19 cellular contexts compared by ENCODE assay signal in genomic region chr2:157106950-157107349, GRCh38.
DNase-seq lines count a peak whose midpoint lies in the region; ATAC-seq, FAIRE-seq and TF ChIP-seq lines count a peak whose summit lies in the region.
"Had no signal": no experiment of that assay in that cellular context is flagged by ENCODE, and none has a peak within 500 bp of the region (broad histone marks: within the 10 kb centered on the region; RNA-seq: fewer than 3 reads in every experiment).

No MANE protein-coding gene starts in this region.

- FAIRE-seq in HepG2 (lab: Jason Lieb, UNC), result no peak
- FAIRE-seq: H54 had no signal

- intact Hi-C loops in right lobe of liver (cut with DNase I), result no loop called here
- intact Hi-C loops in HepG2 (cut with micrococcal nuclease; ENCODE audit: unreplicated experiment), result no loop called here

- DNase-seq in HT-29 (ENCODE audit: low spot score) (peak; percentile 3), choroid plexus epithelial cell (ENCODE audit: low read depth) (peak; percentile 42), neural progenitor cell (ENCODE audit: low spot score) (no peak), right lobe of liver (no peak), NCI-H146 (lab: John Stamatoyannopoulos, UW) (no peak), DMS53 (lab: John Stamatoyannopoulos, UW) (no peak), HepG2 (ENCODE audit: low spot score) (no peak)
- DNase-seq: C1 segment of cervical spinal cord; CD8-positive, alpha-beta T cell; GDM1; KBM-7; NCI-H1105; NCI-H2029 treated with DMSO at 0.1 percent for 48 hours; NCI-H226; NCI-H524; NCI-H82; Right ventricle myocardium superior had no signal

- no peak for TF ChIP-seq POLR2A in right lobe of liver (IDR thresholded peaks at IDR 0.05)
- no peak for TF ChIP-seq POLR2A in HepG2 (IDR thresholded peaks at IDR 0.05; ENCODE audit: insufficient read depth in 1 of 2, low read depth in 2 of 2, low read length in 2 of 2)

- no peak for TF ChIP-seq RAD21 in HepG2 (CRISPR knock-in tag; IDR thresholded peaks at IDR 0.05)

- no peak for TF ChIP-seq EP300 in HepG2 (IDR thresholded peaks at IDR 0.05; ENCODE audit: low read depth in 2 of 2, low read length in 2 of 2)
- TF ChIP-seq EP300 in HepG2 (CRISPR knock-in tag; IDR thresholded peaks at IDR 0.05; ENCODE audit: borderline replicate concordance), result no peak

- no peak overlapping the region for H3K4me3 Mint-ChIP-seq in neural progenitor cell
- H3K4me3 Mint-ChIP-seq: CD8-positive, alpha-beta T cell had no signal

- no peak overlapping the region for H3K27ac Mint-ChIP-seq in neural progenitor cell
- H3K27ac Mint-ChIP-seq: CD8-positive, alpha-beta T cell had no signal

- no peaks in the 10 kb centered on the region for H3K36me3 ChIP-seq in neural progenitor cell
- no peaks in the 10 kb centered on the region for H3K36me3 ChIP-seq in right lobe of liver
- no peaks in the 10 kb centered on the region for H3K36me3 ChIP-seq in HepG2 (replicated peaks in 1 of 2; ENCODE audit: control insufficient read depth in 1 of 2, insufficient read depth in 2 of 2, low read length in 2 of 2)

- no TSS peak for BruUV-seq in HepG2 (replicated peaks; lab: Mats Ljungman, UMichigan)

- H3K27ac ChIP-seq in neural progenitor cell (no peak overlapping the region), right lobe of liver (no peak overlapping the region), HepG2 (ENCODE audit: extremely low read length, insufficient read depth, low read length) (no peak overlapping the region)

- H3K4me2 ChIP-seq in neural progenitor cell (no peak overlapping the region), HepG2 (ENCODE audit: low read depth, low read length) (no peak overlapping the region)

- peaks cover 3% of the 10 kb centered on the region for H3K4me1 Mint-ChIP-seq in neural progenitor cell

- H3K4me1 ChIP-seq in neural progenitor cell (no peaks in the 10 kb centered on the region), right lobe of liver (peaks cover 0 to 2% (median 0%) of the 10 kb centered on the region in 4 donors), HepG2 (ENCODE audit: insufficient read depth, low read length) (no peaks in the 10 kb centered on the region)

- no peaks in the 10 kb centered on the region for H4K20me1 ChIP-seq in neural progenitor cell (ENCODE audit: low read depth)
- no peaks in the 10 kb centered on the region for H4K20me1 ChIP-seq in HepG2 (ENCODE audit: insufficient read depth, low read length)

- no peaks in the 10 kb centered on the region for H3K36me3 Mint-ChIP-seq in neural progenitor cell
- H3K36me3 Mint-ChIP-seq: CD8-positive, alpha-beta T cell had no signal

- 80% methylated on average over 1 of the region's 1 CpG for WGBS in right lobe of liver (ENCODE audit: insufficient coverage, low coverage, low lambda C conversion rate, missing lambda C conversion rate)
- 0% methylated on average over 1 of the region's 1 CpG for WGBS in HepG2 (ENCODE audit: low lambda C conversion rate)

- in situ Hi-C loops in HepG2 (cut with HindIII; ENCODE audit: extremely low pct_ligation_motif_present, low pct_unique_long_range_greater_than_20kb), result no loop called here

- ATAC-seq in right lobe of liver, result no peak
- ATAC-seq in HepG2, result no peak
- ATAC-seq: CD8-positive, alpha-beta T cell; PC-3 had no signal

- no peaks in the 10 kb centered on the region for H3K9me3 ChIP-seq in neural progenitor cell (ENCODE audit: low read depth)
- no peaks in the 10 kb centered on the region for H3K9me3 ChIP-seq in right lobe of liver
- peaks cover 56% of the 10 kb centered on the region for H3K9me3 ChIP-seq in HepG2 (ENCODE audit: low read length)

- POLR2A ChIA-PET in HepG2 (lab: Yijun Ruan, JAX), result no interaction called here

- H2AFZ ChIP-seq in neural progenitor cell (replicated peaks) (peak overlapping the region; percentile 57), HepG2 (ENCODE audit: low read length) (no peak overlapping the region)

- H3K4me3 ChIP-seq in choroid plexus epithelial cell (ENCODE audit: low read depth, low read length) (no peak overlapping the region), neural progenitor cell (no peak overlapping the region), right lobe of liver (no peak overlapping the region), HepG2 (replicated peaks in 1 of 3; ENCODE audit: insufficient read depth in 1 of 3, low read depth in 2 of 3, low read length in 3 of 3) (no peak overlapping the region)

- H3F3A ChIP-seq in neural progenitor cell (ENCODE audit: low read depth), result no peaks in the 10 kb centered on the region

- no peak overlapping the region for H3K9ac ChIP-seq in neural progenitor cell
- no peak overlapping the region for H3K9ac ChIP-seq in HepG2 (ENCODE audit: insufficient read depth, low read depth, low read length)

- H3K79me2 ChIP-seq in neural progenitor cell (ENCODE audit: low read depth) (no peaks in the 10 kb centered on the region), HepG2 (ENCODE audit: insufficient read depth, low read length) (no peaks in the 10 kb centered on the region)

- peaks cover 2% of the 10 kb centered on the region for H3K27me3 Mint-ChIP-seq in neural progenitor cell (ENCODE audit: insufficient read depth, low read depth)

- H3K9me3 Mint-ChIP-seq in neural progenitor cell, result peaks cover 14% of the 10 kb centered on the region

- no peak for TF ChIP-seq CTCF in choroid plexus epithelial cell (conservative IDR thresholded peaks at IDR 0.05; ENCODE audit: low read depth, low read length)
- no peak for TF ChIP-seq CTCF in neural progenitor cell (IDR thresholded peaks at IDR 0.05)
- TF ChIP-seq CTCF in right lobe of liver (IDR thresholded peaks at IDR 0.05), result no peak
- TF ChIP-seq CTCF in HepG2 (CRISPR knock-in tag; IDR thresholded peaks at IDR 0.05), result no peak

- CTCF ChIA-PET in HepG2 (lab: Yijun Ruan, JAX; ENCODE audit: low intra/inter-chr PET ratio, low total read pairs), result no interaction called here

- no peaks in the 10 kb centered on the region for H3K27me3 ChIP-seq in neural progenitor cell
- H3K27me3 ChIP-seq in right lobe of liver, result no peaks in the 10 kb centered on the region
- H3K27me3 ChIP-seq in HepG2 (ENCODE audit: control insufficient read depth in 1 of 2, insufficient read depth in 2 of 2, low read length in 2 of 2), result no peaks in the 10 kb centered on the region

TF ChIP-seq in HepG2, 621 proteins besides CTCF, POLR2A, EP300 and RAD21:
- TF ChIP-seq NFIB (CRISPR knock-in tag; IDR thresholded peaks at IDR 0.05; ENCODE audit: borderline replicate concordance), result no peak
- TF ChIP-seq ZMYM4 (CRISPR knock-in tag; IDR thresholded peaks at IDR 0.05), result no peak
- no peak for TF ChIP-seq AGO2 (optimal IDR thresholded peaks at IDR 0.05; ENCODE audit: low read depth, low read length)
- TF ChIP-seq ETS1 (CRISPR knock-in tag; IDR thresholded peaks at IDR 0.05), result no peak
- TF ChIP-seq CENPX (CRISPR knock-in tag; IDR thresholded peaks at IDR 0.05), result no peak
- TF ChIP-seq MTA3 (CRISPR knock-in tag; IDR thresholded peaks at IDR 0.05), result no peak
- TF ChIP-seq FOXK1 (CRISPR knock-in tag; IDR thresholded peaks at IDR 0.05; ENCODE audit: borderline replicate concordance, low read depth), result no peak
- TF ChIP-seq ZNF788 (CRISPR knock-in tag; IDR thresholded peaks at IDR 0.05; ENCODE audit: borderline replicate concordance), result no peak
- no peak for TF ChIP-seq SP1 (IDR thresholded peaks at IDR 0.05)
- TF ChIP-seq SP1 (CRISPR knock-in tag; IDR thresholded peaks at IDR 0.05), result no peak
TF ChIP-seq in HepG2: peak in this region for 0.

Comparison
In these comparisons a context has a peak if more than half of its experiments do, and no peak if none do; other contexts are left out.
1. DNase-seq: peak in HT-29 (single experiment) and choroid plexus epithelial cell (single experiment); none in neural progenitor cell (single experiment), right lobe of liver (0 of 3), NCI-H146 (single experiment), DMS53 (single experiment) and HepG2 (single experiment).